14 cellular contexts compared by ENCODE assay signal in genomic region chr18:55858661-55859111, GRCh38.
DNase-seq lines count a peak whose midpoint lies in the region; TF ChIP-seq lines count a peak whose summit lies in the region.
"Had no signal": no experiment of that assay in that cellular context is flagged by ENCODE, and none has a peak within 500 bp of the region (broad histone marks: within the 10 kb centered on the region; RNA-seq: fewer than 3 reads in every experiment).

No MANE protein-coding gene starts in this region.

- H3K4me3 ChIP-seq in ACC112 (ENCODE audit: low read depth, low read length) (peak overlapping the region; percentile 75), esophagus muscularis mucosa (peak overlapping the region; percentile 1 to 35 (median 14)), neuron (ENCODE audit: low read length) (no peak overlapping the region)
- H3K4me3 ChIP-seq: GM12878, left lung had no signal

- H3K4me3 Mint-ChIP-seq in activated CD4-positive, alpha-beta memory T cell treated with anti-CD3 and anti-CD28 coated beads for 36 hours: no peak overlapping the region
- H3K4me3 Mint-ChIP-seq: activated naive CD8-positive, alpha-beta T cell treated with anti-CD3 and anti-CD28 coated beads, Interleukin-2, amount 10 ng/mL, durations not matched to agents 7 days and 5 days had no signal

- no peaks in the 10 kb centered on the region for H3K27me3 Mint-ChIP-seq in activated CD4-positive, alpha-beta memory T cell treated with anti-CD3 and anti-CD28 coated beads for 36 hours
- H3K27me3 Mint-ChIP-seq: activated naive CD8-positive, alpha-beta T cell treated with anti-CD3 and anti-CD28 coated beads, Interleukin-2, amount 10 ng/mL, durations not matched to agents 7 days and 5 days had no signal

- intact Hi-C loops in esophagus muscularis mucosa (cut with DNase I): no loop called here
- intact Hi-C loops in activated CD4-positive, alpha-beta memory T cell treated with anti-CD3 and anti-CD28 coated beads for 36 hours (cut with micrococcal nuclease): no loop called here

- H3K79me2 ChIP-seq in ACC112 (ENCODE audit: control insufficient read depth, insufficient read depth, low read length, unreplicated experiment): no peaks in the 10 kb centered on the region

- 82% methylated on average over 11 of the region's 11 CpGs for WGBS in esophagus muscularis mucosa

- no peak overlapping the region for H3K27ac Mint-ChIP-seq in activated CD4-positive, alpha-beta memory T cell treated with anti-CD3 and anti-CD28 coated beads for 36 hours
- H3K27ac Mint-ChIP-seq: activated B cell treated with CpG ODN at 0.5 μM for 24 hours; activated naive CD8-positive, alpha-beta T cell treated with anti-CD3 and anti-CD28 coated beads, Interleukin-2, amount 10 ng/mL, durations not matched to agents 7 days and 5 days had no signal

- H3K36me3 Mint-ChIP-seq in activated CD4-positive, alpha-beta memory T cell treated with anti-CD3 and anti-CD28 coated beads for 36 hours: no peaks in the 10 kb centered on the region
- H3K36me3 Mint-ChIP-seq: activated naive CD8-positive, alpha-beta T cell treated with anti-CD3 and anti-CD28 coated beads, Interleukin-2, amount 10 ng/mL, durations not matched to agents 7 days and 5 days had no signal

- H3K27ac ChIP-seq in ACC112 (ENCODE audit: low read depth, low read length): no peak overlapping the region
- no peak overlapping the region for H3K27ac ChIP-seq in esophagus muscularis mucosa (replicated peaks in 1 of 4)
- H3K27ac ChIP-seq: left lung had no signal

- H2AFZ ChIP-seq in ACC112 (ENCODE audit: low read length, unreplicated experiment) (peak overlapping the region; percentile 68), neuron (ENCODE audit: low read depth, low read length) (peak overlapping the region; percentile 69)

- TF ChIP-seq CTCF in esophagus muscularis mucosa (IDR thresholded peaks at IDR 0.05): no peak

- POLR2A ChIA-PET in activated CD4-positive, alpha-beta memory T cell treated with anti-CD3 and anti-CD28 coated beads for 36 hours (lab: Charles Lee): no interaction called here

- H3K9me3 ChIP-seq in esophagus muscularis mucosa (no peaks in the 10 kb centered on the region), neuron (ENCODE audit: low read length) (no peaks in the 10 kb centered on the region)
- H3K9me3 ChIP-seq: left lung had no signal

- TF ChIP-seq EP300 in esophagus muscularis mucosa (IDR thresholded peaks at IDR 0.05): no peak

- CTCF ChIA-PET in activated CD4-positive, alpha-beta memory T cell treated with anti-CD3 and anti-CD28 coated beads for 36 hours (lab: Charles Lee): no interaction called here

- peaks cover 20% of the 10 kb centered on the region for H3K4me1 ChIP-seq in ACC112 (ENCODE audit: control insufficient read depth, insufficient read depth, low read length, unreplicated experiment)
- peaks cover 0 to 7% (median 0%) of the 10 kb centered on the region in 4 donors for H3K4me1 ChIP-seq in esophagus muscularis mucosa
- H3K4me1 ChIP-seq in neuron (ENCODE audit: insufficient read depth, low read length): peaks cover 15% of the 10 kb centered on the region
- H3K4me1 ChIP-seq: left lung had no signal

- peak; percentile 36 for DNase-seq in LHCN-M2 (ENCODE audit: low read depth)
- no peak for DNase-seq in esophagus muscularis mucosa (ENCODE audit: extremely low spot score)
- DNase-seq in NCI-H1694 (lab: John Stamatoyannopoulos, UW): no peak
- no peak for DNase-seq in activated CD4-positive, alpha-beta memory T cell treated with anti-CD3 and anti-CD28 coated beads for 36 hours
- DNase-seq in GDM1 (lab: John Stamatoyannopoulos, UW): no peak
- DNase-seq in RPMI8226: no peak
- DNase-seq: activated B cell treated with CpG ODN at 0.5 μM for 24 hours; activated naive CD8-positive, alpha-beta T cell treated with anti-CD3 and anti-CD28 coated beads, Interleukin-2, amount 10 ng/mL, durations not matched to agents 7 days and 5 days; AML-193; Kasumi-1; left lung had no signal

- H3K9me3 Mint-ChIP-seq in activated CD4-positive, alpha-beta memory T cell treated with anti-CD3 and anti-CD28 coated beads for 36 hours: peaks cover 8% of the 10 kb centered on the region
- H3K9me3 Mint-ChIP-seq: activated B cell treated with CpG ODN at 0.5 μM for 24 hours; activated naive CD8-positive, alpha-beta T cell treated with anti-CD3 and anti-CD28 coated beads, Interleukin-2, amount 10 ng/mL, durations not matched to agents 7 days and 5 days had no signal

- no peaks in the 10 kb centered on the region for H3K4me1 Mint-ChIP-seq in activated CD4-positive, alpha-beta memory T cell treated with anti-CD3 and anti-CD28 coated beads for 36 hours (ENCODE audit: low read depth)
- H3K4me1 Mint-ChIP-seq: activated B cell treated with CpG ODN at 0.5 μM for 24 hours; activated naive CD8-positive, alpha-beta T cell treated with anti-CD3 and anti-CD28 coated beads, Interleukin-2, amount 10 ng/mL, durations not matched to agents 7 days and 5 days had no signal

- no peaks in the 10 kb centered on the region for H3K36me3 ChIP-seq in ACC112 (ENCODE audit: insufficient read depth, low read length)
- H3K36me3 ChIP-seq in esophagus muscularis mucosa: no peaks in the 10 kb centered on the region
- H3K36me3 ChIP-seq in neuron (ENCODE audit: insufficient read depth, low read length): no peaks in the 10 kb centered on the region
- H3K36me3 ChIP-seq: left lung had no signal

- H3K27me3 ChIP-seq in ACC112 (ENCODE audit: insufficient read depth, low read length) (no peaks in the 10 kb centered on the region), esophagus muscularis mucosa (no peaks in the 10 kb centered on the region), neuron (ENCODE audit: insufficient read depth, low read length) (no peaks in the 10 kb centered on the region)
- H3K27me3 ChIP-seq: left lung had no signal

- no peak for TF ChIP-seq POLR2A in esophagus muscularis mucosa (IDR thresholded peaks at IDR 0.05; ENCODE audit: low read depth)
